Comparison of ENCODE assay signal across 8 cellular contexts in genomic region chr3:141000027-141000663, GRCh38. TPM values are rescaled to one million over a fixed set of nuclear protein-coding genes. Genes with fewer than 3 reads are reported as not detected.
DNase-seq lines count a peak whose midpoint lies in the region; ATAC-seq and TF ChIP-seq lines count a peak whose summit lies in the region.

No MANE protein-coding gene starts in this region.

- H3K27me3 Mint-ChIP-seq in activated T-helper 17 cell treated with anti-CD3 and anti-CD28 coated beads, Interleukin-2, amount 50 U/mL, for 72 hours = peaks cover 4% of the 10 kb centered on the region

- no peak overlapping the region for H3K4me3 Mint-ChIP-seq in activated T-helper 17 cell treated with anti-CD3 and anti-CD28 coated beads, Interleukin-2, amount 50 U/mL, for 72 hours

- ATAC-seq in HG03442 (IDR thresholded peaks at IDR 0.05; ENCODE audit: unreplicated experiment) (peak; percentile 88), GM21367 (IDR thresholded peaks at IDR 0.05; ENCODE audit: unreplicated experiment) (no peak)
- peak; percentile 72 for ATAC-seq in activated T-helper 17 cell treated with anti-CD3 and anti-CD28 coated beads, Interleukin-2, amount 50 U/mL, for 72 hours (replicated peaks)

- peaks cover 6% of the 10 kb centered on the region for H3K27me3 ChIP-seq in AG04450 (ENCODE audit: control insufficient read depth, insufficient read depth, low read length)

- H3K4me3 ChIP-seq in AG04450 (ENCODE audit: low read depth, low read length) = no peak overlapping the region

- no peaks in the 10 kb centered on the region for H3K4me1 Mint-ChIP-seq in activated T-helper 17 cell treated with anti-CD3 and anti-CD28 coated beads, Interleukin-2, amount 50 U/mL, for 72 hours

- no peak overlapping the region for H3K27ac ChIP-seq in AG04450 (ENCODE audit: low read depth, low read length)

- no peak overlapping the region for H3K27ac Mint-ChIP-seq in activated T-helper 17 cell treated with anti-CD3 and anti-CD28 coated beads, Interleukin-2, amount 50 U/mL, for 72 hours

- no peaks in the 10 kb centered on the region for H3K9me3 ChIP-seq in AG04450 (ENCODE audit: control insufficient read depth, insufficient read depth, low read length)

- in situ Hi-C loops in GM13976 (cut with MboI; ENCODE audit: low sequenced_read_pairs, unreplicated experiment) = loop anchor here (10.0 kb wide), 1 partner anchor 115 kb away; no protein-coding TSS in a partner anchor

- no peaks in the 10 kb centered on the region for H3K36me3 Mint-ChIP-seq in activated T-helper 17 cell treated with anti-CD3 and anti-CD28 coated beads, Interleukin-2, amount 50 U/mL, for 72 hours (ENCODE audit: low read depth)

- POLR2A ChIA-PET in AG04450 (lab: Yijun Ruan, JAX) = no interaction called here

- no peaks in the 10 kb centered on the region for H3K9me3 Mint-ChIP-seq in activated T-helper 17 cell treated with anti-CD3 and anti-CD28 coated beads, Interleukin-2, amount 50 U/mL, for 72 hours

- peak; percentile 78 for TF ChIP-seq CTCF in AG04450 (IDR thresholded peaks at IDR 0.05; ENCODE audit: low read depth, low read length)
- peak; percentile 80 for TF ChIP-seq CTCF in GM13976 (IDR thresholded peaks at IDR 0.05; ENCODE audit: borderline replicate concordance, control extremely low read depth, extremely low read depth, insufficient read depth, missing control alignments)

- CTCF ChIA-PET in AG04450 (lab: Charles Lee) = interaction anchor here (0.5 to 5.1 kb wide), 28 partner anchors 9 to 465 kb away, joined by 3 to 80 read pairs (median 4); partner anchors contain the start of gene PXYLP1

- peak; percentile 7 for DNase-seq in AG04450 (ENCODE audit: low read depth, low spot score)
- peak; percentile 43 for DNase-seq in GM13976 (ENCODE audit: low spot score)
- peak; percentile 28 for DNase-seq in NOMO-1 treated with dmso at 0.1 percent for 144 hours (lab: John Stamatoyannopoulos, UW; ENCODE audit: unreplicated experiment)
- DNase-seq in foreskin melanocyte = peak; percentile 55
- DNase-seq in occipital lobe (lab: John Stamatoyannopoulos, UW) = peak; percentile 19

RNA-seq across cellular contexts. Expression of gene SPSB4, which starts 51.0 kb away (rescaled TPM):
- polyA plus RNA-seq in AG04450 (2011; rRNA removed) = not detected in 2 replicates
- not detected in 2 replicates for polyA minus RNA-seq in AG04450 (2011; rRNA and poly(A)+ RNA removed)
- total RNA-seq in activated T-helper 17 cell treated with anti-CD3 and anti-CD28 coated beads, Interleukin-2, amount 50 U/mL, for 72 hours = not detected
- 8.3 TPM for total RNA-seq in occipital lobe

RNA-seq across cellular contexts. Expression of gene SLC25A36, which starts 58.5 kb away (rescaled TPM):
- 68.8 and 104 TPM in 2 replicates for polyA plus RNA-seq in AG04450 (2011; rRNA removed)
- 46.4 and 55.7 TPM in 2 replicates for polyA minus RNA-seq in AG04450 (2011; rRNA and poly(A)+ RNA removed)
- total RNA-seq in activated T-helper 17 cell treated with anti-CD3 and anti-CD28 coated beads, Interleukin-2, amount 50 U/mL, for 72 hours = 10 to 100 TPM; 46.1 to 83.9 TPM
- total RNA-seq in occipital lobe = 228 TPM
